1 cellular context compared by ENCODE assay signal in genomic region chr11:20387262-20388095, GRCh38.
A peak's percentile ranks its signal among the peaks of the same experiment; 100 is the strongest.
TF ChIP-seq lines count a peak whose summit lies in the region.

PRMT3 (plus strand) TSS chr11:20387716; CDS start chr11:20387747, 31 bp downstream.

TF ChIP-seq in HepG2, 621 proteins besides CTCF, POLR2A, EP300 and RAD21 (continued from another document and continues in another):
- peak; percentile 74; the same call in 1 of the 2 replicates for TF ChIP-seq ZNF503 (CRISPR knock-in tag; IDR thresholded peaks at IDR 0.05)
- peak; percentile 61; the same call in 1 of the 2 replicates for TF ChIP-seq SKIL (CRISPR knock-in tag; IDR thresholded peaks at IDR 0.05; ENCODE audit: borderline replicate concordance)
- TF ChIP-seq SAFB2 (CRISPR knock-in tag; IDR thresholded peaks at IDR 0.05; ENCODE audit: borderline replicate concordance, low read depth) = peak; percentile 31; the same call in 1 of the 2 replicates
- peak; percentile 96 for TF ChIP-seq ZNF275 (CRISPR knock-in tag; IDR thresholded peaks at IDR 0.05; ENCODE audit: borderline replicate concordance)
- TF ChIP-seq KDM5B (CRISPR knock-in tag; IDR thresholded peaks at IDR 0.05; ENCODE audit: borderline replicate concordance) = peak; percentile 85; the same call in 1 of the 2 replicates
- TF ChIP-seq MXI1 (IDR thresholded peaks at IDR 0.05; ENCODE audit: borderline replicate concordance, low read depth, low read length) = peak; percentile 98
- TF ChIP-seq TRIM24 (CRISPR knock-in tag; IDR thresholded peaks at IDR 0.05) = no peak
- TF ChIP-seq ETV5 (CRISPR knock-in tag; IDR thresholded peaks at IDR 0.05; ENCODE audit: borderline replicate concordance) = peak; percentile 95
- TF ChIP-seq TP53 (CRISPR knock-in tag; conservative IDR thresholded peaks at IDR 0.05) = peak; percentile 89
- 0 out of 2 replicates have a peak, but pooled peaks have one; percentile 80 for TF ChIP-seq ZNF597 (CRISPR knock-in tag; IDR thresholded peaks at IDR 0.05)
- TF ChIP-seq ARNT (IDR thresholded peaks at IDR 0.05) = no peak
- no peak for TF ChIP-seq HNF1A (IDR thresholded peaks at IDR 0.05; ENCODE audit: low read depth)
- peak; percentile 69 for TF ChIP-seq HNF1A (CRISPR knock-in tag; IDR thresholded peaks at IDR 0.05; ENCODE audit: borderline replicate concordance)
- TF ChIP-seq ARID2 (CRISPR knock-in tag; IDR thresholded peaks at IDR 0.05; ENCODE audit: borderline replicate concordance) = no peak
- peak; percentile 78; the same call in 1 of the 2 replicates for TF ChIP-seq YEATS2 (CRISPR knock-in tag; IDR thresholded peaks at IDR 0.05; ENCODE audit: borderline replicate concordance)
- peak; percentile 92; the same call in 1 of the 2 replicates for TF ChIP-seq ZNF773 (CRISPR knock-in tag; IDR thresholded peaks at IDR 0.05; ENCODE audit: borderline replicate concordance)
- TF ChIP-seq PAXIP1 (CRISPR knock-in tag; conservative IDR thresholded peaks at IDR 0.05) = peak; percentile 52
- TF ChIP-seq ZBTB46 (CRISPR knock-in tag; IDR thresholded peaks at IDR 0.05; ENCODE audit: borderline replicate concordance) = peak; percentile 69; the same call in 1 of the 2 replicates
- peak; percentile 81 for TF ChIP-seq ZNF564 (CRISPR knock-in tag; IDR thresholded peaks at IDR 0.05)
- peak; percentile 28; the same call in 1 of the 2 replicates for TF ChIP-seq ZNF629 (CRISPR knock-in tag; conservative IDR thresholded peaks at IDR 0.05)
- TF ChIP-seq MAX (IDR thresholded peaks at IDR 0.05) = peak; percentile 98
- TF ChIP-seq HOXA9 (CRISPR knock-in tag; IDR thresholded peaks at IDR 0.05; ENCODE audit: borderline replicate concordance) = no peak
- TF ChIP-seq ZNF501 (CRISPR knock-in tag; IDR thresholded peaks at IDR 0.05) = peak; percentile 97
- TF ChIP-seq ZNF782 (CRISPR knock-in tag; IDR thresholded peaks at IDR 0.05; ENCODE audit: borderline replicate concordance) = peak; percentile 72
- peak; percentile 92; the same call in 1 of the 2 replicates for TF ChIP-seq NRL (CRISPR knock-in tag; IDR thresholded peaks at IDR 0.05; ENCODE audit: borderline replicate concordance)
- no peak; the same call in 1 of the 2 replicates for TF ChIP-seq MTF2 (CRISPR knock-in tag; IDR thresholded peaks at IDR 0.05; ENCODE audit: borderline replicate concordance)
- TF ChIP-seq KMT2A (CRISPR knock-in tag; IDR thresholded peaks at IDR 0.05) = peak; percentile 10
- TF ChIP-seq IKZF4 (CRISPR knock-in tag; IDR thresholded peaks at IDR 0.05; ENCODE audit: borderline replicate concordance, low read depth, not compliant biosample characterization) = no peak
- TF ChIP-seq KLF6 (CRISPR knock-in tag; IDR thresholded peaks at IDR 0.05) = peak; percentile 73; the same call in 1 of the 2 replicates
- TF ChIP-seq RELA (CRISPR knock-in tag; IDR thresholded peaks at IDR 0.05) = peak; percentile 72; the same call in 1 of the 2 replicates
- 0 out of 2 replicates have a peak, but pooled peaks have one; percentile 28 for TF ChIP-seq NFYC (CRISPR knock-in tag; IDR thresholded peaks at IDR 0.05)
- TF ChIP-seq FOXA3 (CRISPR knock-in tag; IDR thresholded peaks at IDR 0.05) = peak; percentile 46
- no peak for TF ChIP-seq RFX1 (IDR thresholded peaks at IDR 0.05)
- TF ChIP-seq ZNF549 (CRISPR knock-in tag; IDR thresholded peaks at IDR 0.05) = no peak
- peak; percentile 88 for TF ChIP-seq ATF7-NPFF (CRISPR knock-in tag; IDR thresholded peaks at IDR 0.05; ENCODE audit: low read depth)
- TF ChIP-seq ZNF335 (CRISPR knock-in tag; IDR thresholded peaks at IDR 0.05) = 0 out of 2 replicates have a peak, but pooled peaks have one; percentile 39
- TF ChIP-seq ZNF33B (CRISPR knock-in tag; IDR thresholded peaks at IDR 0.05) = no peak; the same call in 1 of the 2 replicates
- peak; percentile 15; the same call in 1 of the 2 replicates for TF ChIP-seq ZMYM2 (CRISPR knock-in tag; IDR thresholded peaks at IDR 0.05)
- TF ChIP-seq CENPBD1 (CRISPR knock-in tag; IDR thresholded peaks at IDR 0.05; ENCODE audit: borderline replicate concordance, low read depth) = no peak
- TF ChIP-seq MYC (CRISPR knock-in tag; IDR thresholded peaks at IDR 0.05; ENCODE audit: borderline replicate concordance) = peak; percentile 99
- TF ChIP-seq ZUFSP (CRISPR knock-in tag; IDR thresholded peaks at IDR 0.05; ENCODE audit: borderline replicate concordance) = no peak
- peak; percentile 91; the same call in 1 of the 2 replicates for TF ChIP-seq ZBTB8A (CRISPR knock-in tag; IDR thresholded peaks at IDR 0.05; ENCODE audit: borderline replicate concordance, low read depth)
